Comparison of ENCODE assay signal across 8 cellular contexts in the genomic region with DNA sequence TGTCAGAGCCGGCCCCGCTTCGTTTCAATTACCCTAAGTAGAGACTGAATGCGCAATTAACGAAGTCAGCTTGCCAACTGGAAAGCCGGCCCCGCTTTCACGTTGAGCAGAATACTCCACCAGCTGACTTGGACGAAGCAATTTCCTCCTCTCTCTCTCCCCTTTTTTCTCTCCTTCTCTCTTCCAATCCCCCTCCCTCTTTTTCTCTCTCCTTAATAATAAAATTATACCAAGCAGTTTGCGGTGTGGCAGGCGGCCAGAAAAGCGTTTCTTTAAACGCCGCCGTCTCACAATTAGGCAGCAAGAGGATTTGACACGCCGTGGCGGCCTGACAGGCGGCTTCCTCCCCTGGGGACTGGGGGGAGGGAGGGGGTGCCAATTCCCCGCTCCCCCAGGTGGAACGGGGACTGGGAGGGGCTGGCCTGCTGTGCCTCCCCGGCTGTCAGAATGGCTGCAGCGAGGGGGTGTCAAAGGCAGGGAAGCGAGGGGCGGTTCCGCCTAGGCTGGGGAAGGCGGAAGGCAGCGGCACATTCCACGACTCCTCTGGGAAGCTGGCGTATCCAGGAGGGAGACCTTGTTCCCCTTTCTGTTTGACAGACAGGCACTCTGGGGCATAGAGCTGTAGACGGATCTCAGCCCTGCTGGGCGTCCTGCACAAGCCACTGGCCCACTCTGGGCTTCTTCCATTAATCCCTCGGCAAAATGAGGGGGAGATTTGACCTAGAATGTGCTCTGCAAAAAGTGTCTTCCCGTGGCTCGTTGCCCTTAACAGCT. TPM values are rescaled to one million over a fixed set of nuclear protein-coding genes. Genes with fewer than 3 reads are reported as not detected.
DNase-seq lines count a peak whose midpoint lies in the region; ATAC-seq and TF ChIP-seq lines count a peak whose summit lies in the region.

No MANE protein-coding gene starts in this region.

- in situ Hi-C loops in IMR-90 (cut with MboI; ENCODE audit: low sequenced_read_pairs), result no loop called here

- no peaks in the 10 kb centered on the region for H3K36me3 ChIP-seq in IMR-90 (ENCODE audit: control insufficient read depth, insufficient read depth, low read length)
- no peaks in the 10 kb centered on the region for H3K36me3 ChIP-seq in mucosa of stomach (ENCODE audit: control insufficient read depth, insufficient read depth, low read length)
- H3K36me3 ChIP-seq in upper lobe of right lung, result no peaks in the 10 kb centered on the region

- H2BK5ac ChIP-seq in IMR-90 (ENCODE audit: low read depth, low read length, poor library complexity, severe bottlenecking), result no peak overlapping the region

- H3K4me3 Mint-ChIP-seq in T-helper 2 cell treated with Interferon-gamma antibody and Interleukin-4, amounts not matched to agents 5 μg/mL and 100 μg/mL, for 36 hours, result peak overlapping the region; percentile 69
- peak overlapping the region; percentile 76 for H3K4me3 Mint-ChIP-seq in endothelial cell (ENCODE audit: unreplicated experiment)

- no peak overlapping the region for H2BK20ac ChIP-seq in IMR-90 (ENCODE audit: low read depth, low read length)

- 47% methylated on average over 25 of the region's 35 CpGs; no CpG with 5 or more reads in 1 of the 2 experiments for WGBS in IMR-90 (ENCODE audit: extremely low coverage in 2 of 2, insufficient read length in 1 of 2), 2 experiments

- POLR2A ChIA-PET in IMR-90 (lab: Charles Lee; ENCODE audit: unreplicated experiment), result no interaction called here

- TF ChIP-seq CTCF in IMR-90 (conservative IDR thresholded peaks at IDR 0.05; ENCODE audit: low read depth, low read length), result no peak
- TF ChIP-seq CTCF in endothelial cell (IDR thresholded peaks at IDR 0.05; ENCODE audit: unreplicated experiment), result no peak
- TF ChIP-seq CTCF in upper lobe of right lung (IDR thresholded peaks at IDR 0.05), result no peak

- intact Hi-C loops in IMR-90 (cut with micrococcal nuclease) (loop anchor here (10.0 kb wide), 1 partner anchor 99 kb away; the partner anchor contains the start of gene RAI1), upper lobe of right lung (cut with DNase I) (no loop called here)

- H3K27ac Mint-ChIP-seq in T-helper 2 cell treated with Interferon-gamma antibody and Interleukin-4, amounts not matched to agents 5 μg/mL and 100 μg/mL, for 36 hours, result no peak overlapping the region
- H3K27ac Mint-ChIP-seq in endothelial cell (ENCODE audit: unreplicated experiment), result no peak overlapping the region

- H3K23ac ChIP-seq in IMR-90 (ENCODE audit: low read depth, low read length), result peak overlapping the region; percentile 28

- H3K9me3 Mint-ChIP-seq in T-helper 2 cell treated with Interferon-gamma antibody and Interleukin-4, amounts not matched to agents 5 μg/mL and 100 μg/mL, for 36 hours, result no peaks in the 10 kb centered on the region
- no peaks in the 10 kb centered on the region for H3K9me3 Mint-ChIP-seq in endothelial cell (ENCODE audit: unreplicated experiment)

- H2AK5ac ChIP-seq in IMR-90 (ENCODE audit: low read depth, low read length), result no peak overlapping the region

- H3K9ac ChIP-seq in IMR-90 (ENCODE audit: low read depth, low read length) (no peak overlapping the region), mucosa of stomach (ENCODE audit: low read length) (peak overlapping the region; percentile 17)

- no TSS peak for BruUV-seq in IMR-90 (replicated peaks; lab: Mats Ljungman, UMichigan)

- H3K4me2 ChIP-seq in IMR-90 (ENCODE audit: low read depth, low read length), result peak overlapping the region; percentile 75; the same call in 1 of the 2 replicates

- H3K4me1 ChIP-seq in IMR-90 (ENCODE audit: control insufficient read depth, insufficient read depth, low read length) (peaks cover 38% of the 10 kb centered on the region), mucosa of stomach (ENCODE audit: control insufficient read depth, insufficient read depth, low read length) (peaks cover 49% of the 10 kb centered on the region), upper lobe of right lung (peaks cover 42% of the 10 kb centered on the region)

- H3K9me1 ChIP-seq in IMR-90 (ENCODE audit: insufficient read depth, low read length), result no peaks in the 10 kb centered on the region; the same call in none of the 2 replicates

- H3K27me3 ChIP-seq in IMR-90 (ENCODE audit: control insufficient read depth, insufficient read depth, low read length) (no peaks in the 10 kb centered on the region), mucosa of stomach (ENCODE audit: control insufficient read depth, insufficient read depth, low read length) (peaks cover 16% of the 10 kb centered on the region), upper lobe of right lung (no peaks in the 10 kb centered on the region)

- peaks cover 7% of the 10 kb centered on the region for H3K4me1 Mint-ChIP-seq in T-helper 2 cell treated with Interferon-gamma antibody and Interleukin-4, amounts not matched to agents 5 μg/mL and 100 μg/mL, for 36 hours (ENCODE audit: low read depth)
- peaks cover 25% of the 10 kb centered on the region for H3K4me1 Mint-ChIP-seq in endothelial cell (ENCODE audit: unreplicated experiment)

- no peak overlapping the region for H4K8ac ChIP-seq in IMR-90 (ENCODE audit: low read depth in 2 of 2, low read length in 2 of 2)

- peaks cover 22% of the 10 kb centered on the region for H3K27me3 Mint-ChIP-seq in T-helper 2 cell treated with Interferon-gamma antibody and Interleukin-4, amounts not matched to agents 5 μg/mL and 100 μg/mL, for 36 hours (ENCODE audit: low read depth)
- peaks cover 20% of the 10 kb centered on the region for H3K27me3 Mint-ChIP-seq in endothelial cell (ENCODE audit: unreplicated experiment)

- no peak overlapping the region for H3K18ac ChIP-seq in IMR-90 (ENCODE audit: low read depth, low read length)

- no peak for TF ChIP-seq POLR2A in IMR-90 (IDR thresholded peaks at IDR 0.05; ENCODE audit: low read depth, low read length)

- no peak overlapping the region for H3K56ac ChIP-seq in IMR-90 (ENCODE audit: extremely low read depth, insufficient read depth, low read length)

- H2BK15ac ChIP-seq in IMR-90 (ENCODE audit: low read depth, low read length), result no peak overlapping the region

- H3K27ac ChIP-seq in IMR-90 (ENCODE audit: insufficient read depth, low read length), result no peak overlapping the region
- H3K27ac ChIP-seq in upper lobe of right lung, result peak overlapping the region; percentile 14

- peaks cover 95% of the 10 kb centered on the region for H4K20me1 ChIP-seq in IMR-90 (ENCODE audit: insufficient read depth, low read length)

- H2AK9ac ChIP-seq in IMR-90 (replicated peaks; ENCODE audit: low read depth, low read length, poor library complexity), result peak overlapping the region; percentile 62

- ATAC-seq in IMR-90 (ENCODE audit: low read depth) (no peak), upper lobe of right lung (peak; percentile 8), HG02938 (IDR thresholded peaks at IDR 0.05; ENCODE audit: unreplicated experiment) (no peak)

- CTCF ChIA-PET in IMR-90 (lab: Yijun Ruan, JAX), result no interaction called here

- H3K79me1 ChIP-seq in IMR-90 (ENCODE audit: low read depth in 1 of 2, low read length in 2 of 2), result peaks cover 12 to 85% of the 10 kb centered on the region in 2 experiments; a peak in 2 of 4 replicates

- TF ChIP-seq RAD21 in IMR-90 (IDR thresholded peaks at IDR 0.05; ENCODE audit: low read length), result no peak

- no peak overlapping the region for H4K5ac ChIP-seq in IMR-90 (ENCODE audit: low read depth, low read length)

- no peak overlapping the region for H4K91ac ChIP-seq in IMR-90 (ENCODE audit: insufficient read depth, low read depth, low read length)

- peaks cover 3% of the 10 kb centered on the region for H3K36me3 Mint-ChIP-seq in T-helper 2 cell treated with Interferon-gamma antibody and Interleukin-4, amounts not matched to agents 5 μg/mL and 100 μg/mL, for 36 hours (ENCODE audit: low read depth)
- no peaks in the 10 kb centered on the region for H3K36me3 Mint-ChIP-seq in endothelial cell (ENCODE audit: low read depth, unreplicated experiment)

- H3K4ac ChIP-seq in IMR-90 (ENCODE audit: low read depth, low read length), result no peak overlapping the region

- DNase-seq in DMS79 treated with DMSO at 0.1 percent for 48 hours (lab: John Stamatoyannopoulos, UW) (peak; percentile 68), IMR-90 (no peak), endothelial cell (ENCODE audit: low spot score) (peak; percentile 42), upper lobe of right lung (no peak), GDM1 (lab: John Stamatoyannopoulos, UW) (no peak)
- no peak for DNase-seq in T-helper 2 cell treated with Interferon-gamma antibody and Interleukin-4, amounts not matched to agents 5 μg/mL and 100 μg/mL, for 36 hours (ENCODE audit: low spot score)

- dilution Hi-C loops in IMR-90 (cut with HindIII; ENCODE audit: low sequenced_read_pairs, unreplicated experiment), result no loop called here

- H3K14ac ChIP-seq in IMR-90 (replicated peaks; ENCODE audit: low read depth, low read length), result no peak overlapping the region; the same call in 1 of the 2 replicates

- peak overlapping the region; percentile 43 for H2AFZ ChIP-seq in IMR-90 (replicated peaks; ENCODE audit: low read length, poor library complexity)

- H2BK120ac ChIP-seq in IMR-90 (ENCODE audit: low read depth, low read length), result no peak overlapping the region

- H3K4me3 ChIP-seq in IMR-90 (ENCODE audit: insufficient read depth, low read depth, low read length) (no peak overlapping the region), mucosa of stomach (ENCODE audit: low read length) (no peak overlapping the region), upper lobe of right lung (peak overlapping the region; percentile 55)

- H3K9me3 ChIP-seq in IMR-90 (ENCODE audit: control insufficient read depth, insufficient read depth, low read length) (no peaks in the 10 kb centered on the region), mucosa of stomach (ENCODE audit: control insufficient read depth, low read length) (no peaks in the 10 kb centered on the region), upper lobe of right lung (no peaks in the 10 kb centered on the region)

TF ChIP-seq in IMR-90, 13 proteins besides CTCF, POLR2A, EP300 and RAD21 (continues in another document):
- TF ChIP-seq USF2 (IDR thresholded peaks at IDR 0.05; ENCODE audit: low read depth, low read length) (no peak), MXI1 (IDR thresholded peaks at IDR 0.05; ENCODE audit: borderline replicate concordance, low read depth, low read length) (no peak), CEBPB (IDR thresholded peaks at IDR 0.05; ENCODE audit: low read depth, low read length) (no peak), MAZ (IDR thresholded peaks at IDR 0.05; ENCODE audit: borderline replicate concordance, low read depth, low read length) (no peak)

RNA-seq across cellular contexts. Expression of gene SREBF1, which starts 52.8 kb away (rescaled TPM):
- 3.3 and 3.4 TPM in 2 replicates for total RNA-seq in IMR-90 (2012; rRNA removed)
- 20.4 and 22.3 TPM in 2 replicates for polyA plus RNA-seq in IMR-90 (2012; rRNA removed)
- 16.2 and 23.6 TPM in 2 replicates for polyA plus RNA-seq in IMR-90 (2012; cell fraction: cytosol; rRNA removed)
- 82.8 and 188 TPM in 2 replicates for polyA plus RNA-seq in IMR-90 (2012; cell fraction: nucleus; rRNA removed; ENCODE audit: low replicate concordance)
- total RNA-seq in endothelial cell (ENCODE audit: unreplicated experiment), result 146 TPM
- 80.8 TPM for total RNA-seq in upper lobe of right lung

Comparison
In these comparisons a context has a peak if more than half of its experiments do, and no peak if none do; other contexts are left out.
1. DNase-seq: peak in DMS79 treated with DMSO at 0.1 percent for 48 hours (single experiment) and endothelial cell (single experiment); none in IMR-90 (single experiment), T-helper 2 cell treated with Interferon-gamma antibody and Interleukin-4, amounts not matched to agents 5 μg/mL and 100 μg/mL, for 36 hours (single experiment), upper lobe of right lung (single experiment) and GDM1 (single experiment).
2. RNA of gene SREBF1, which starts 52.8 kb away (total RNA-seq): 146 TPM in endothelial cell (single experiment) and 80.8 TPM in upper lobe of right lung (single experiment); 3.3 to 3.4 TPM in IMR-90; every median in the first group is over 10 times any median in the second.